8 cellular contexts compared by ENCODE assay signal in the genomic region with DNA sequence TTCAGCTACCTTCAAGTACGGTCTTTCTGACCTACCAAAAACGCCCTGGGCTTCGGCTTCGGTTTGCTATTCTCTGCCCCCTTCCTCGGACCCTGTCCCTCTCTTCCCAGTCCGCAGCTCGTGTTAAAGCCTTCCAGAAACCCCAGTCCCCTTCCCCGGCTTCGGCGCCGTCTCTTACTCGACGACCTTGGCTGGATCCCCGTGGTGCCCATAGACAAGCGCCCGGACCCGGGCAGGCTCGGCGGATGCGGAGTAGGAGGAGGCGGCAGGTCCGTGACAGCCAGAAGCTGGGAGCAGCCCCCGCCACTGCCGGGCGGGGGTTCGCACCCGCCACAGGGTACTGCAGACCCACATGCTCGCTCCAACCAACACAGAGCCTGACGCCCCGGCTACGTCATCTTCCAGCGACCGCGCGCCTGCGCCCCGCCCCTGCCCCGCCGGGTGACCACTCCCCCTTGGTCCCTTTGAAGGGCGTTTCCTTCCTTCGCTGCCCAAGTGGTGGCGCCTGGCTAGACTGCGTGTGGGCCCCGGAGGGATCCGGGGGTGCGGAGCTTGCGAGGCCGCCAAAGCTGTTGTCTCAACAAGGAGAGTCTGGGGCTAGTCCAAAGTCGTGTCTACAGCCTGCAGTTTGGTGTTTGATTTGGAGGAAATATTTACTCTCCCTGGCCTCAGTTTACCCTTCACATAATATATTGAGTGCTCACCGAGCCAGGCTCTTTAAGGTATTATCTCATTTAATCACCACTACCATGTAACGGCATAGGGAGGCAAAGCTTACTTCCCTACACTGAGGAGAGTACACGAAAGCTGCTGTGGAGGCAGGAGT. TPM values are rescaled to one million over a fixed set of nuclear protein-coding genes. Genes with fewer than 3 reads are reported as not detected.
DNase-seq lines count a peak whose midpoint lies in the region; TF ChIP-seq lines count a peak whose summit lies in the region.

A gene with protein sequence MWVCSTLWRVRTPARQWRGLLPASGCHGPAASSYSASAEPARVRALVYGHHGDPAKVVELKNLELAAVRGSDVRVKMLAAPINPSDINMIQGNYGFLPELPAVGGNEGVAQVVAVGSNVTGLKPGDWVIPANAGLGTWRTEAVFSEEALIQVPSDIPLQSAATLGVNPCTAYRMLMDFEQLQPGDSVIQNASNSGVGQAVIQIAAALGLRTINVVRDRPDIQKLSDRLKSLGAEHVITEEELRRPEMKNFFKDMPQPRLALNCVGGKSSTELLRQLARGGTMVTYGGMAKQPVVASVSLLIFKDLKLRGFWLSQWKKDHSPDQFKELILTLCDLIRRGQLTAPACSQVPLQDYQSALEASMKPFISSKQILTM (minus strand): TSS at position 382 of the 826 bp plus-strand sequence. CDS start 28 bp downstream, at position 354.

- H3K27ac Mint-ChIP-seq in neural progenitor cell, result no peak within 1 kb of the TSS

- H3K27me3 ChIP-seq in neural progenitor cell, result peaks cover 42% of the 10 kb centered on the region

- H3K4me1 ChIP-seq in ES-I3 (ENCODE audit: insufficient read depth, low read length) (peaks cover 5% of the 10 kb centered on the region; the same call in 1 of the 2 replicates), neural progenitor cell (peaks cover 8% of the 10 kb centered on the region)

- H3K36me3 Mint-ChIP-seq in neural progenitor cell, result no peaks in the 10 kb centered on the region

- peak within 1 kb of the TSS; percentile 100 for H3K9ac ChIP-seq in ES-I3 (ENCODE audit: low read depth, low read length)
- peak within 1 kb of the TSS; percentile 68 for H3K9ac ChIP-seq in neural progenitor cell

- no peak for TF ChIP-seq CTCF in foreskin fibroblast (IDR thresholded peaks at IDR 0.05; ENCODE audit: low read depth, low read length)
- peak; percentile 35 for TF ChIP-seq CTCF in neural progenitor cell (IDR thresholded peaks at IDR 0.05)

- H3K9me3 Mint-ChIP-seq in neural progenitor cell, result no peaks in the 10 kb centered on the region

- peaks cover 18% of the 10 kb centered on the region for H3K79me2 ChIP-seq in neural progenitor cell (ENCODE audit: low read depth)

- DNase-seq in GOT3 (lab: John Stamatoyannopoulos, UW), result peak; percentile 84
- peak; percentile 95 for DNase-seq in LoVo (ENCODE audit: low spot score)
- DNase-seq in SHP77 treated with DMSO at 0.1 percent for 48 hours (lab: John Stamatoyannopoulos, UW), result peak; percentile 89
- peak; percentile 93 for DNase-seq in activated gamma-delta T cell treated with Interleukin-2 at 50 U/mL for 16 hours
- peak; percentile 89 to 97 for DNase-seq in foreskin fibroblast
- peak; percentile 95 for DNase-seq in neural progenitor cell (ENCODE audit: low spot score)
- DNase-seq in stromal cell of bone marrow (ENCODE audit: low read depth), result peak; percentile 80

- H3K36me3 ChIP-seq in ES-I3 (ENCODE audit: insufficient read depth, low read length) (no peaks in the 10 kb centered on the region), neural progenitor cell (no peaks in the 10 kb centered on the region)

- peaks cover 22% of the 10 kb centered on the region for H3K27me3 Mint-ChIP-seq in neural progenitor cell (ENCODE audit: insufficient read depth, low read depth)

- H4K20me1 ChIP-seq in neural progenitor cell (ENCODE audit: low read depth), result no peaks in the 10 kb centered on the region

- H3K4me1 Mint-ChIP-seq in neural progenitor cell, result peaks cover 14% of the 10 kb centered on the region

- peak within 1 kb of the TSS; percentile 86 to 91 for H3K4me3 ChIP-seq in foreskin fibroblast (ENCODE audit: low read depth in 1 of 2, low read length in 2 of 2)
- peak within 1 kb of the TSS; percentile 83 for H3K4me3 ChIP-seq in neural progenitor cell

- H3K4me2 ChIP-seq in neural progenitor cell, result peak within 1 kb of the TSS; percentile 93

- H3K27ac ChIP-seq in neural progenitor cell, result no peak within 1 kb of the TSS

- H3F3A ChIP-seq in neural progenitor cell (ENCODE audit: low read depth), result peaks cover 8% of the 10 kb centered on the region

- H2AFZ ChIP-seq in neural progenitor cell (replicated peaks), result peak within 1 kb of the TSS; percentile 58

- no peaks in the 10 kb centered on the region for H3K9me3 ChIP-seq in ES-I3 (ENCODE audit: control insufficient read depth, insufficient read depth, low read length)
- H3K9me3 ChIP-seq in neural progenitor cell (ENCODE audit: low read depth), result no peaks in the 10 kb centered on the region

- H3K4me3 Mint-ChIP-seq in neural progenitor cell, result peak within 1 kb of the TSS; percentile 96

RNA-seq across cellular contexts. Expression of the gene that starts here (rescaled TPM):
- total RNA-seq in neural progenitor cell (ENCODE audit: low replicate concordance), result 11.7 and 22.0 TPM in 2 replicates
